Comparison of ENCODE assay signal across 16 cellular contexts in genomic region chr18:36567800-36568199, GRCh38.
"Had no signal": no experiment of that assay in that cellular context is flagged by ENCODE, and none has a peak within 500 bp of the region (broad histone marks: within the 10 kb centered on the region; RNA-seq: fewer than 3 reads in every experiment).

No MANE protein-coding gene starts in this region.

- H3K4me1 Mint-ChIP-seq: activated naive CD4-positive, alpha-beta T cell treated with anti-CD3 and anti-CD28 coated beads, Interleukin-2, amount 50 U/mL, for 24 hours; stimulated activated naive B cell treated with anti-CD40 and anti-IgM and Interleukin-4, amounts not matched to agents 10 μg/mL and 1 μg/mL and 100 μg/mL, for 72 hours had no signal

- H3K36me3 ChIP-seq: ascending aorta, esophagus squamous epithelium, thoracic aorta, upper lobe of left lung had no signal

- H3K27ac ChIP-seq: ascending aorta, upper lobe of left lung had no signal

- H3K4me1 ChIP-seq: ascending aorta, upper lobe of left lung had no signal

- H3K27me3 ChIP-seq: ascending aorta, esophagus squamous epithelium, upper lobe of left lung had no signal

- H3K4me3 Mint-ChIP-seq: activated naive CD4-positive, alpha-beta T cell treated with anti-CD3 and anti-CD28 coated beads, Interleukin-2, amount 50 U/mL, for 24 hours; activated T-cell treated with anti-CD3 and anti-CD28 coated beads, Interleukin-2, amount 50 U/mL, for 72 hours; dendritic cell treated with granulocyte-macrophage colony-stimulating factor and Interleukin-4, amounts not matched to agents 40 ng/mL and 50 ng/mL, for 4 days; natural killer cell treated with Interleukin-12 subunit alpha and Interleukin-12 subunit beta and Interleukin-15 and Interleukin-18, amount 100 ng/mL, for 72 hours; stimulated activated naive B cell treated with anti-CD40 and anti-IgM and Interleukin-4, amounts not matched to agents 10 μg/mL and 1 μg/mL and 100 μg/mL, for 72 hours had no signal

- H3K27ac Mint-ChIP-seq: activated naive CD4-positive, alpha-beta T cell treated with anti-CD3 and anti-CD28 coated beads, Interleukin-2, amount 50 U/mL, for 24 hours; activated T-cell treated with anti-CD3 and anti-CD28 coated beads, Interleukin-2, amount 50 U/mL, for 72 hours; dendritic cell treated with granulocyte-macrophage colony-stimulating factor and Interleukin-4, amounts not matched to agents 40 ng/mL and 50 ng/mL, for 4 days; natural killer cell treated with Interleukin-12 subunit alpha and Interleukin-12 subunit beta and Interleukin-15 and Interleukin-18, amount 100 ng/mL, for 72 hours; stimulated activated naive B cell treated with anti-CD40 and anti-IgM and Interleukin-4, amounts not matched to agents 10 μg/mL and 1 μg/mL and 100 μg/mL, for 72 hours had no signal

- H3K4me3 ChIP-seq: ascending aorta, esophagus squamous epithelium, thoracic aorta, upper lobe of left lung had no signal

- H3K9me3 ChIP-seq: ascending aorta, esophagus squamous epithelium, thoracic aorta, upper lobe of left lung had no signal

- H3K36me3 Mint-ChIP-seq: activated naive CD4-positive, alpha-beta T cell treated with anti-CD3 and anti-CD28 coated beads, Interleukin-2, amount 50 U/mL, for 24 hours; natural killer cell treated with Interleukin-12 subunit alpha and Interleukin-12 subunit beta and Interleukin-15 and Interleukin-18, amount 100 ng/mL, for 72 hours; stimulated activated naive B cell treated with anti-CD40 and anti-IgM and Interleukin-4, amounts not matched to agents 10 μg/mL and 1 μg/mL and 100 μg/mL, for 72 hours had no signal

- ATAC-seq: activated T-cell treated with anti-CD3 and anti-CD28 coated beads, Interleukin-2, amount 50 U/mL, for 72 hours; natural killer cell treated with Interleukin-12 subunit alpha and Interleukin-12 subunit beta and Interleukin-15 and Interleukin-18, amount 100 ng/mL, for 72 hours; stimulated activated naive B cell treated with anti-CD40 and anti-IgM and Interleukin-4, amounts not matched to agents 10 μg/mL and 1 μg/mL and 100 μg/mL, for 72 hours had no signal

- H3K9me3 Mint-ChIP-seq: activated naive CD4-positive, alpha-beta T cell treated with anti-CD3 and anti-CD28 coated beads, Interleukin-2, amount 50 U/mL, for 24 hours; activated T-cell treated with anti-CD3 and anti-CD28 coated beads, Interleukin-2, amount 50 U/mL, for 72 hours; dendritic cell treated with granulocyte-macrophage colony-stimulating factor and Interleukin-4, amounts not matched to agents 40 ng/mL and 50 ng/mL, for 4 days; natural killer cell treated with Interleukin-12 subunit alpha and Interleukin-12 subunit beta and Interleukin-15 and Interleukin-18, amount 100 ng/mL, for 72 hours; stimulated activated naive B cell treated with anti-CD40 and anti-IgM and Interleukin-4, amounts not matched to agents 10 μg/mL and 1 μg/mL and 100 μg/mL, for 72 hours had no signal

- DNase-seq: activated CD4-positive, alpha-beta T cell treated with anti-CD3 and anti-CD28 coated beads, Interleukin-2, amount 50 U/mL, for 4 hours; activated CD4-positive, CD25-positive, alpha-beta regulatory T cell treated with anti-CD3 and anti-CD28 coated beads, Interleukin-2, amount 50 U/mL, for 72 hours; activated gamma-delta T cell; activated T-cell treated with anti-CD3 and anti-CD28 coated beads, Interleukin-2, amount 50 U/mL, for 72 hours; effector CD8-positive, alpha-beta T cell; esophagus squamous epithelium; kidney; nucleus accumbens; posterior cingulate gyrus; stimulated activated naive B cell treated with anti-CD40 and anti-IgM and Interleukin-4, amounts not matched to agents 10 μg/mL and 1 μg/mL and 100 μg/mL, for 72 hours; upper lobe of left lung had no signal
